24 cellular contexts compared by ENCODE assay signal in genomic region chr10:36808625-36809362, GRCh38.
"Had no signal": no experiment of that assay in that cellular context is flagged by ENCODE, and none has a peak within 500 bp of the region (broad histone marks: within the 10 kb centered on the region; RNA-seq: fewer than 3 reads in every experiment).

No MANE protein-coding gene starts in this region.

- H3K27me3 Mint-ChIP-seq: activated naive CD8-positive, alpha-beta T cell treated with anti-CD3 and anti-CD28 coated beads for 36 hours had no signal

- H3K9me3 ChIP-seq: ascending aorta, heart right ventricle, psoas muscle, right atrium auricular region, spleen, testis had no signal

- H3K9me3 Mint-ChIP-seq: activated naive CD8-positive, alpha-beta T cell treated with anti-CD3 and anti-CD28 coated beads for 36 hours had no signal

- H3K4me3 ChIP-seq: ascending aorta, heart right ventricle, psoas muscle, right atrium auricular region, spleen, testis had no signal

- H3K36me3 Mint-ChIP-seq: activated naive CD8-positive, alpha-beta T cell treated with anti-CD3 and anti-CD28 coated beads for 36 hours; naive B cell had no signal

- H3K27me3 ChIP-seq: ascending aorta, foreskin keratinocyte, heart right ventricle, right atrium auricular region, spleen, testis had no signal

- ATAC-seq: foreskin keratinocyte, heart right ventricle, psoas muscle had no signal

- H3K27ac ChIP-seq: ascending aorta, foreskin keratinocyte, heart right ventricle, parathyroid adenoma, psoas muscle, right atrium auricular region, spleen, testis, VCaP had no signal

- H3K4me3 Mint-ChIP-seq: activated naive CD4-positive, alpha-beta T cell treated with anti-CD3 and anti-CD28 coated beads for 36 hours; activated naive CD8-positive, alpha-beta T cell treated with anti-CD3 and anti-CD28 coated beads for 36 hours; activated T-helper 1 cell treated with anti-CD3 and anti-CD28 coated beads, Interleukin-12 subunit alpha, Interleukin-12 subunit beta, Interleukin-2, Interleukin-4 antibody, amounts not matched to agents 30 ng/mL and 10 ng/mL and 1 ng/mL, durations not matched to agents 14 hours and 24 hours and 36 hours; naive B cell had no signal

- DNase-seq: activated CD4-positive, alpha-beta T cell treated with anti-CD3 and anti-CD28 coated beads for 4 hours; activated CD4-positive, alpha-beta T cell treated with anti-CD3 and anti-CD28 coated beads, Interleukin-2, amount 50 U/mL, for 48 hours; activated CD8-positive, alpha-beta memory T cell treated with anti-CD3 and anti-CD28 coated beads, Interleukin-2, amount 50 U/mL, for 4 hours; activated effector memory CD4-positive, alpha-beta T cell treated with anti-CD3 and anti-CD28 coated beads, Interleukin-2, amount 50 U/mL, for 16 hours; activated naive CD4-positive, alpha-beta T cell treated with anti-CD3 and anti-CD28 coated beads for 36 hours; activated naive CD8-positive, alpha-beta T cell treated with anti-CD3 and anti-CD28 coated beads for 36 hours; activated T-cell treated with anti-CD3 and anti-CD28 coated beads, Interleukin-2, amount 50 U/mL, for 1 hour; caudate nucleus; foreskin keratinocyte; heart right ventricle; islet precursor cell; mammary epithelial cell; naive B cell; psoas muscle; spleen; stimulated activated naive CD4-positive, alpha-beta T cell treated with Interleukin-2 at 50 U/mL for 16 hours; T-helper 9 cell; testis; trophoblast cell had no signal

- H3K4me1 ChIP-seq: ascending aorta, foreskin keratinocyte, heart right ventricle, parathyroid adenoma, psoas muscle, right atrium auricular region, spleen, testis had no signal

- H3K4me1 Mint-ChIP-seq: activated naive CD8-positive, alpha-beta T cell treated with anti-CD3 and anti-CD28 coated beads for 36 hours; naive B cell had no signal

- H3K27ac Mint-ChIP-seq: activated naive CD4-positive, alpha-beta T cell treated with anti-CD3 and anti-CD28 coated beads for 36 hours; activated naive CD8-positive, alpha-beta T cell treated with anti-CD3 and anti-CD28 coated beads for 36 hours; activated T-helper 1 cell treated with anti-CD3 and anti-CD28 coated beads, Interleukin-12 subunit alpha, Interleukin-12 subunit beta, Interleukin-2, Interleukin-4 antibody, amounts not matched to agents 30 ng/mL and 10 ng/mL and 1 ng/mL, durations not matched to agents 14 hours and 24 hours and 36 hours; naive B cell had no signal

- H3K36me3 ChIP-seq: ascending aorta, heart right ventricle, right atrium auricular region, spleen had no signal
